9 cellular contexts compared by ENCODE assay signal in the genomic region with DNA sequence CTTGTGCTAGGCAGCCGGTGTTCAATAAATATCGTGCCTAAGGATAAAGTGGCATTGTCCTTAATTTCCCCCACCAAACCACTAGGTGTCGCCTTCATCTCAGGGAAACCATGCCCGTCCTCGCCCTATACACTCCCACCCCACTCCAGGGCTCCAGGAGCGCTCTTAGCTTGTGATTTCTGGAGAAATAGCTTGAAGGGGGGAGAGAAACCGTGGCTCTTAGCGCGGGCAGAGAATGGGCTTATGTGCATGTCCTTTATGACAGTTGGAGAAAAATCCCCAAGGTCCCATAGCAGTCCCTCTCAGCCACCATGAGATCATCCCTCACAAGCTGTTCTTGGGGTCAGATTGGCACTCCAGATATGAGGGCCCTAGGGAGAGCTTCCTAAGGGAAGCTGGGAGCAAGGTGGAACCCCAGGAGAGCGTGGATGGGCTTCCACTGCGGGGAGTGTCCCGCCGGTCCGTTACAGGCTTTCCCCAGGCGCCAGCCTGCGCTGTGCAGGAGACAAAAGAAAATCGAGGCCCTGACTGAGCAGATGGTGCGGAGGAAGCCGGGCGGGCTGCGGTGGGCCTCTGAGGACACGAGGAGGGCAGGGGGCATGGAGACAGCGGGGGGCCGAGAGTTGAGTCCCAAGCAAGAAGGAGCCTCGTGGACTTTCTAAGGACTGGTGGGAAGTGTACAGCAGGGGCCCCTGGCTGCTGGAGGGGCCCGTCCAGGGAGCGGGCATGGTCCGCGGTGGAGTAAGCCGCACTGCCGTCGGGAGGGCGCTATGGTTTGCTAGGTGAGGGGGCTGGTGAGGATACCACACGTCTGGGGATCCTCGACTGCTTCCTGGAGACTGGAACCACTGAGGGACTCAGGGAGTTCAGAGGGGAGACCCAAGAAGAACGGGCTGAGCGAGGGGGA. TPM values are rescaled to one million over a fixed set of nuclear protein-coding genes. Genes with fewer than 3 reads are reported as not detected.
DNase-seq lines count a peak whose midpoint lies in the region; ATAC-seq lines count a peak whose summit lies in the region.
"Had no signal": no experiment of that assay in that cellular context is flagged by ENCODE, and none has a peak within 500 bp of the region (broad histone marks: within the 10 kb centered on the region; RNA-seq: fewer than 3 reads in every experiment).

No MANE protein-coding gene starts in this region.

- peak; percentile 87 for DNase-seq in DMS 273 (lab: John Stamatoyannopoulos, UW; ENCODE audit: unreplicated experiment)
- peak; percentile 74 for DNase-seq in HT-29 (ENCODE audit: low spot score)
- peak; percentile 74 for DNase-seq in NOMO-1 treated with DMSO at 0.1 percent for 48 hours (lab: John Stamatoyannopoulos, UW; ENCODE audit: unreplicated experiment)
- peak; percentile 31 for DNase-seq in activated T-cell treated with anti-CD3 and anti-CD28 coated beads for 24 hours (ENCODE audit: low read depth)
- peak; percentile 33 to 68 for DNase-seq in stimulated activated effector memory CD8-positive, alpha-beta T cell treated with anti-CD3 and anti-CD28 coated beads, Interleukin-12 subunit alpha, Interleukin-12 subunit beta, amount 100 ng/mL, for 72 hours (ENCODE audit: low spot score in 2 of 2)

- WGBS in esophagus, 2 donors, result 39 to 41% methylated on average over 37 of the region's 37 CpGs

- peaks cover 12% of the 10 kb centered on the region for H3K4me1 Mint-ChIP-seq in stimulated activated effector memory CD8-positive, alpha-beta T cell treated with anti-CD3 and anti-CD28 coated beads, Interleukin-12 subunit alpha, Interleukin-12 subunit beta, amount 100 ng/mL, for 72 hours

- peak overlapping the region; percentile 62 for H3K27ac Mint-ChIP-seq in stimulated activated effector memory CD8-positive, alpha-beta T cell treated with anti-CD3 and anti-CD28 coated beads, Interleukin-12 subunit alpha, Interleukin-12 subunit beta, amount 100 ng/mL, for 72 hours
- H3K27ac Mint-ChIP-seq: activated naive CD8-positive, alpha-beta T cell had no signal

- H3K4me1 ChIP-seq in esophagus (ENCODE audit: control insufficient read depth in 2 of 2, insufficient read depth in 2 of 2, low read length in 1 of 2) (no peaks in the 10 kb centered on the region), muscle layer of colon (ENCODE audit: insufficient read depth, low read length) (peaks cover 30% of the 10 kb centered on the region)

- H3K4me3 ChIP-seq in esophagus (ENCODE audit: low read depth in 1 of 2, low read length in 2 of 2) (no peak overlapping the region), muscle layer of colon (ENCODE audit: low read depth in 1 of 2, low read length in 2 of 2) (peak overlapping the region; percentile 8 to 39)

- H3K36me3 ChIP-seq in esophagus (ENCODE audit: control insufficient read depth in 2 of 2, insufficient read depth in 2 of 2, low read length in 1 of 2) (no peaks in the 10 kb centered on the region), muscle layer of colon (ENCODE audit: insufficient read depth, low read length) (no peaks in the 10 kb centered on the region)

- H3K9me3 ChIP-seq in esophagus (ENCODE audit: control insufficient read depth in 2 of 2, insufficient read depth in 1 of 2, low read depth in 1 of 2, low read length in 1 of 2), result no peaks in the 10 kb centered on the region
- H3K9me3 ChIP-seq in muscle layer of colon (ENCODE audit: low read length), result no peaks in the 10 kb centered on the region

- peak overlapping the region; percentile 73 to 76 for H3K27ac ChIP-seq in esophagus (ENCODE audit: low read depth in 2 of 2, low read length in 1 of 2)
- H3K27ac ChIP-seq in muscle layer of colon (ENCODE audit: low read depth, low read length), result peak overlapping the region; percentile 87

- no peaks in the 10 kb centered on the region for H3K9me3 Mint-ChIP-seq in stimulated activated effector memory CD8-positive, alpha-beta T cell treated with anti-CD3 and anti-CD28 coated beads, Interleukin-12 subunit alpha, Interleukin-12 subunit beta, amount 100 ng/mL, for 72 hours

- ATAC-seq in stimulated activated effector memory CD8-positive, alpha-beta T cell treated with anti-CD3 and anti-CD28 coated beads, Interleukin-12 subunit alpha, Interleukin-12 subunit beta, amount 100 ng/mL, for 72 hours, result peak; percentile 89
- ATAC-seq in GM18517 (IDR thresholded peaks at IDR 0.05; ENCODE audit: unreplicated experiment), result no peak

- H3K27me3 ChIP-seq in esophagus (ENCODE audit: control insufficient read depth in 1 of 2, insufficient read depth in 2 of 2, low read length in 2 of 2) (no peaks in the 10 kb centered on the region), muscle layer of colon (ENCODE audit: control insufficient read depth in 1 of 2, insufficient read depth in 2 of 2, low read length in 2 of 2) (no peaks in the 10 kb centered on the region)

- H3K9ac ChIP-seq in muscle layer of colon (ENCODE audit: low read length), result no peak overlapping the region

- no peak overlapping the region for H3K4me3 Mint-ChIP-seq in stimulated activated effector memory CD8-positive, alpha-beta T cell treated with anti-CD3 and anti-CD28 coated beads, Interleukin-12 subunit alpha, Interleukin-12 subunit beta, amount 100 ng/mL, for 72 hours
- H3K4me3 Mint-ChIP-seq: activated naive CD8-positive, alpha-beta T cell had no signal

- H3K36me3 Mint-ChIP-seq in stimulated activated effector memory CD8-positive, alpha-beta T cell treated with anti-CD3 and anti-CD28 coated beads, Interleukin-12 subunit alpha, Interleukin-12 subunit beta, amount 100 ng/mL, for 72 hours, result peaks cover 41% of the 10 kb centered on the region

RNA-seq across cellular contexts. Expression of a gene that starts 0.8 kb away (rescaled TPM):
- total RNA-seq in HT-29 (2014; rRNA removed; shearing (Covaris generic)), result 6.3 and 8.3 TPM in 2 replicates
- 1 to 10 TPM; 3.8 to 5.1 TPM for polyA plus RNA-seq in esophagus

RNA-seq across cellular contexts. Expression of a gene that starts 21.4 kb away (rescaled TPM):
- 0.78 and 1.9 TPM in 2 replicates for total RNA-seq in HT-29 (2014; rRNA removed; shearing (Covaris generic))
- polyA plus RNA-seq in esophagus, result under 1 TPM; 0.52 to 0.57 TPM

RNA-seq across cellular contexts. Expression of a gene that starts 24.2 kb away (rescaled TPM):
- total RNA-seq in HT-29 (2014; rRNA removed; shearing (Covaris generic)), result 91.2 and 98.7 TPM in 2 replicates
- polyA plus RNA-seq in esophagus, result 10 to 100 TPM; 43.1 to 45.0 TPM

RNA-seq across cellular contexts. Expression of a gene that starts 36.6 kb away (rescaled TPM):
- 0.28 TPM in 1 of 2 replicates, not detected in the other for total RNA-seq in HT-29 (2014; rRNA removed; shearing (Covaris generic))
- under 1 TPM in 1 of 2 donors, not detected in 1; 0.06 TPM for polyA plus RNA-seq in esophagus

RNA-seq across cellular contexts. Expression of a gene that starts 37.9 kb away (rescaled TPM):
- 0.10 and 0.16 TPM in 2 replicates for total RNA-seq in HT-29 (2014; rRNA removed; shearing (Covaris generic))
- polyA plus RNA-seq in esophagus, result not detected

Comparison
In these comparisons a context has a peak if more than half of its experiments do, and no peak if none do; other contexts are left out.
1. DNase-seq: peak in every context shown above with its lines; median percentile 87 in DMS 273; 74 in HT-29; 74 in NOMO-1 treated with DMSO at 0.1 percent for 48 hours; 50 in stimulated activated effector memory CD8-positive, alpha-beta T cell treated with anti-CD3 and anti-CD28 coated beads, Interleukin-12 subunit alpha, Interleukin-12 subunit beta, amount 100 ng/mL, for 72 hours; 31 in activated T-cell treated with anti-CD3 and anti-CD28 coated beads for 24 hours.
2. H3K4me3 ChIP-seq: peak in muscle layer of colon (2 of 2); none in esophagus (0 of 2).